In genomic region chr1:198934414-198934813, GRCh38 we compare ENCODE assay signal across 11 cellular contexts.
A peak's percentile ranks its signal among the peaks of the same experiment; 100 is the strongest.
DNase-seq lines count a peak whose midpoint lies in the region; ATAC-seq and TF ChIP-seq lines count a peak whose summit lies in the region.
"Had no signal": no experiment of that assay in that cellular context is flagged by ENCODE, and none has a peak within 500 bp of the region (broad histone marks: within the 10 kb centered on the region; RNA-seq: fewer than 3 reads in every experiment).

No MANE protein-coding gene starts in this region.

- no peaks in the 10 kb centered on the region for H3K9me3 ChIP-seq in liver (ENCODE audit: control insufficient read depth in 4 of 4, low read length in 3 of 4)
- H3K9me3 ChIP-seq in right lobe of liver = no peaks in the 10 kb centered on the region
- H3K9me3 ChIP-seq in left lung = no peaks in the 10 kb centered on the region
- no peaks in the 10 kb centered on the region for H3K9me3 ChIP-seq in vagina

- WGBS in liver = 66% methylated on average over 2 of the region's 2 CpGs
- 39% methylated on average over 2 of the region's 2 CpGs for WGBS in right lobe of liver (ENCODE audit: insufficient coverage, low coverage, low lambda C conversion rate, missing lambda C conversion rate)

- TF ChIP-seq RAD21 in liver (IDR thresholded peaks at IDR 0.05) = no peak

- H3K27me3 Mint-ChIP-seq in activated naive CD8-positive, alpha-beta T cell treated with anti-CD3 and anti-CD28 coated beads for 36 hours = no peaks in the 10 kb centered on the region

- no peaks in the 10 kb centered on the region for H3K27me3 ChIP-seq in liver (ENCODE audit: control insufficient read depth in 4 of 4, insufficient read depth in 4 of 4, low read length in 3 of 4)
- H3K27me3 ChIP-seq in right lobe of liver = no peaks in the 10 kb centered on the region
- H3K27me3 ChIP-seq in left lung = no peaks in the 10 kb centered on the region
- no peaks in the 10 kb centered on the region for H3K27me3 ChIP-seq in vagina

- no peak overlapping the region for H3K27ac Mint-ChIP-seq in activated naive CD8-positive, alpha-beta T cell treated with anti-CD3 and anti-CD28 coated beads for 36 hours
- H3K27ac Mint-ChIP-seq: stimulated activated effector memory CD8-positive, alpha-beta T cell treated with anti-CD3 and anti-CD28 coated beads, Interleukin-12 subunit alpha, Interleukin-12 subunit beta, amount 100 ng/mL, for 72 hours had no signal

- peaks cover 6% of the 10 kb centered on the region for H3K36me3 Mint-ChIP-seq in activated naive CD8-positive, alpha-beta T cell treated with anti-CD3 and anti-CD28 coated beads for 36 hours
- H3K36me3 Mint-ChIP-seq: stimulated activated effector memory CD8-positive, alpha-beta T cell treated with anti-CD3 and anti-CD28 coated beads, Interleukin-12 subunit alpha, Interleukin-12 subunit beta, amount 100 ng/mL, for 72 hours had no signal

- peaks cover 39% of the 10 kb centered on the region for H3K4me1 Mint-ChIP-seq in activated naive CD8-positive, alpha-beta T cell treated with anti-CD3 and anti-CD28 coated beads for 36 hours

- H3K9ac ChIP-seq in liver (ENCODE audit: low read depth in 1 of 2, low read length in 2 of 2) = peak overlapping the region; percentile 54 to 55

- no peaks in the 10 kb centered on the region for H3K36me3 ChIP-seq in liver (ENCODE audit: control insufficient read depth in 4 of 4, insufficient read depth in 3 of 4, low read depth in 1 of 4, low read length in 3 of 4)
- no peaks in the 10 kb centered on the region for H3K36me3 ChIP-seq in right lobe of liver
- H3K36me3 ChIP-seq in left lung = no peaks in the 10 kb centered on the region
- H3K36me3 ChIP-seq in vagina = no peaks in the 10 kb centered on the region

- ATAC-seq in right lobe of liver = no peak
- no peak for ATAC-seq in left lung
- ATAC-seq: sciatic nerve had no signal

- TF ChIP-seq CTCF in liver (IDR thresholded peaks at IDR 0.05; ENCODE audit: low read depth, low read length, missing input control) (no peak), right lobe of liver (IDR thresholded peaks at IDR 0.05) (no peak), astrocyte of the spinal cord (IDR thresholded peaks at IDR 0.05; ENCODE audit: low read depth, low read length) (no peak), left lung (IDR thresholded peaks at IDR 0.05) (no peak), vagina (IDR thresholded peaks at IDR 0.05) (no peak)

- H3K9me3 Mint-ChIP-seq in activated naive CD8-positive, alpha-beta T cell treated with anti-CD3 and anti-CD28 coated beads for 36 hours = no peaks in the 10 kb centered on the region
- H3K9me3 Mint-ChIP-seq: stimulated activated effector memory CD8-positive, alpha-beta T cell treated with anti-CD3 and anti-CD28 coated beads, Interleukin-12 subunit alpha, Interleukin-12 subunit beta, amount 100 ng/mL, for 72 hours had no signal

- no peak overlapping the region for H3K4me3 Mint-ChIP-seq in activated naive CD8-positive, alpha-beta T cell treated with anti-CD3 and anti-CD28 coated beads for 36 hours
- H3K4me3 Mint-ChIP-seq: stimulated activated effector memory CD8-positive, alpha-beta T cell treated with anti-CD3 and anti-CD28 coated beads, Interleukin-12 subunit alpha, Interleukin-12 subunit beta, amount 100 ng/mL, for 72 hours had no signal

- H3K27ac ChIP-seq in liver (ENCODE audit: low read depth in 1 of 2, low read length in 2 of 2) (peak overlapping the region in 1 of 2 donors; percentile 27), right lobe of liver (peak overlapping the region in 1 of 3 donors; percentile 5), left lung (peak overlapping the region; percentile 81 to 84), vagina (no peak overlapping the region)

- H3K4me3 ChIP-seq in liver (ENCODE audit: low read depth in 1 of 3, low read length in 3 of 3) (no peak overlapping the region), right lobe of liver (no peak overlapping the region), astrocyte of the spinal cord (ENCODE audit: low read depth, low read length) (peak overlapping the region; percentile 70), left lung (peak overlapping the region; percentile 44 to 58), vagina (peak overlapping the region; percentile 31 to 44)

- DNase-seq in right lobe of liver (no peak), astrocyte of the spinal cord (ENCODE audit: low read depth, low spot score) (no peak), left lung (no peak), vagina (ENCODE audit: extremely low spot score in 2 of 2) (no peak), D341Med (ENCODE audit: low spot score) (no peak), G401 (ENCODE audit: low spot score) (no peak)
- DNase-seq in activated naive CD8-positive, alpha-beta T cell treated with anti-CD3 and anti-CD28 coated beads for 36 hours = no peak
- DNase-seq: NCI-H1694 treated with DMSO at 0.1 percent for 48 hours had no signal

- intact Hi-C loops in right lobe of liver (cut with DNase I) = no loop called here
- intact Hi-C loops in left lung (cut with DNase I) = no loop called here
- intact Hi-C loops in vagina (cut with DNase I) = no loop called here

- in situ Hi-C loops in astrocyte of the spinal cord (cut with HindIII; ENCODE audit: low sequenced_read_pairs) = no loop called here
- in situ Hi-C loops in G401 (cut with HindIII; ENCODE audit: low sequenced_read_pairs) = no loop called here

- H3K4me1 ChIP-seq in liver (ENCODE audit: control insufficient read depth in 4 of 4, insufficient read depth in 4 of 4, low read length in 3 of 4) = no peaks in the 10 kb centered on the region
- H3K4me1 ChIP-seq in right lobe of liver = no peaks in the 10 kb centered on the region
- peaks cover 14 to 61% of the 10 kb centered on the region in 2 donors for H3K4me1 ChIP-seq in left lung
- peaks cover 9% of the 10 kb centered on the region for H3K4me1 ChIP-seq in vagina

- TF ChIP-seq POLR2A in right lobe of liver (IDR thresholded peaks at IDR 0.05) (no peak), vagina (IDR thresholded peaks at IDR 0.05) (no peak)

TF ChIP-seq in liver, 16 proteins besides CTCF, POLR2A, EP300 and RAD21:
- no peak for TF ChIP-seq HNF4A (conservative IDR thresholded peaks at IDR 0.05)
- TF ChIP-seq FOXA1 (IDR thresholded peaks at IDR 0.05) = no peak
- no peak for TF ChIP-seq FOXA2 (IDR thresholded peaks at IDR 0.05)
- no peak for TF ChIP-seq REST (IDR thresholded peaks at IDR 0.05)
- no peak for TF ChIP-seq NR2F2 (IDR thresholded peaks at IDR 0.05)
- TF ChIP-seq ATF3 (IDR thresholded peaks at IDR 0.05) = no peak
- TF ChIP-seq EGR1 (IDR thresholded peaks at IDR 0.05; ENCODE audit: low read depth in 2 of 2) = no peak
- no peak for TF ChIP-seq JUND (IDR thresholded peaks at IDR 0.05)

Comparison
In these comparisons a context has a peak if more than half of its experiments do, and no peak if none do; other contexts are left out.
1. H3K4me3 ChIP-seq: peak in astrocyte of the spinal cord (single experiment), left lung (2 of 2) and vagina (2 of 2); none in liver (0 of 3) and right lobe of liver (0 of 3).